Comparison of ENCODE assay signal across 22 cellular contexts in genomic region chr16:78993342-78993741, GRCh38.
A peak's percentile ranks its signal among the peaks of the same experiment; 100 is the strongest.
DNase-seq lines count a peak whose midpoint lies in the region; ATAC-seq and FAIRE-seq lines count a peak whose summit lies in the region.
"Had no signal": no experiment of that assay in that cellular context is flagged by ENCODE, and none has a peak within 500 bp of the region (broad histone marks: within the 10 kb centered on the region; RNA-seq: fewer than 3 reads in every experiment).

No MANE protein-coding gene starts in this region.

- ATAC-seq in GM18861 (IDR thresholded peaks at IDR 0.05; ENCODE audit: unreplicated experiment), result no peak
- ATAC-seq: gastroesophageal sphincter, HCT116, left lung had no signal

- H3K9me3 ChIP-seq in endocrine pancreas (ENCODE audit: control insufficient read depth, low read length) (no peaks in the 10 kb centered on the region), small intestine (ENCODE audit: control insufficient read depth, low read depth) (no peaks in the 10 kb centered on the region)
- H3K9me3 ChIP-seq: BE2C, gastroesophageal sphincter, left lung, MG63 had no signal

- peak overlapping the region; percentile 19 for H3K4me3 ChIP-seq in endocrine pancreas (ENCODE audit: control insufficient read depth, insufficient read depth, low read length)
- H3K4me3 ChIP-seq in small intestine (ENCODE audit: low read depth in 1 of 2, low read length in 2 of 2), result no peak overlapping the region
- H3K4me3 ChIP-seq: gastroesophageal sphincter, left lung, MG63 had no signal

- WGBS in small intestine, 3 donors, result 20 to 45% (median 30%) methylated on average over 12 of the region's 12 CpGs

- DNase-seq in NCI-H2107 treated with DMSO at 0.1 percent for 48 hours (lab: John Stamatoyannopoulos, UW; ENCODE audit: unreplicated experiment), result peak; percentile 18
- DNase-seq in NCI-H2107 (lab: John Stamatoyannopoulos, UW), result no peak
- peak; percentile 47 for DNase-seq in NCI-H2227 treated with DMSO at 0.1 percent for 48 hours (lab: John Stamatoyannopoulos, UW)
- DNase-seq in small intestine, result peak; percentile 79
- DNase-seq in NCI-H446 treated with DMSO at 0.1 percent for 48 hours (lab: John Stamatoyannopoulos, UW), result no peak
- DNase-seq in HuH-7 (ENCODE audit: low spot score), result no peak
- DNase-seq: 8988T; amniotic stem cell; BE2C; GF-D8; left lung; MG63; NCI-H226; SIG-M5; stimulated activated CD4-positive, alpha-beta T cell treated with anti-CD3 and anti-CD28 coated beads, Interleukin-12 subunit alpha, Interleukin-12 subunit beta, amount 100 ng/mL, for 4 hours; stimulated activated CD8-positive, alpha-beta memory T cell treated with anti-CD3 and anti-CD28 coated beads, Interleukin-4, amount 100 ng/mL, for 48 hours; WERI-Rb-1 had no signal

- H3K27ac ChIP-seq in small intestine (ENCODE audit: low read depth in 1 of 2, low read length in 1 of 2), result no peak overlapping the region
- H3K27ac ChIP-seq: epithelial cell of prostate, gastroesophageal sphincter, left lung, WERI-Rb-1 had no signal

- H3K36me3 ChIP-seq in endocrine pancreas (ENCODE audit: control insufficient read depth, insufficient read depth, low read length), result no peaks in the 10 kb centered on the region
- H3K36me3 ChIP-seq in small intestine (ENCODE audit: control insufficient read depth in 2 of 2, insufficient read depth in 2 of 2, low read length in 2 of 2), result no peaks in the 10 kb centered on the region
- H3K36me3 ChIP-seq: BE2C, gastroesophageal sphincter, left lung, MG63, WERI-Rb-1 had no signal

- no peak for FAIRE-seq in small intestine (lab: Jason Lieb, UNC)

- H3K4me1 ChIP-seq in endocrine pancreas (ENCODE audit: control insufficient read depth, insufficient read depth, low read length) (peaks cover 3% of the 10 kb centered on the region), small intestine (ENCODE audit: control insufficient read depth in 2 of 2, insufficient read depth in 1 of 2, low read depth in 1 of 2, low read length in 1 of 2) (no peaks in the 10 kb centered on the region)
- H3K4me1 ChIP-seq: BE2C, left lung had no signal

- H3K27me3 ChIP-seq in endocrine pancreas (ENCODE audit: control insufficient read depth, insufficient read depth, low read length) (no peaks in the 10 kb centered on the region), small intestine (ENCODE audit: control insufficient read depth in 2 of 2, insufficient read depth in 2 of 2, low read length in 2 of 2) (no peaks in the 10 kb centered on the region)
- H3K27me3 ChIP-seq: BE2C, gastroesophageal sphincter, left lung, MG63 had no signal

- H3K9ac ChIP-seq in endocrine pancreas (ENCODE audit: control insufficient read depth, insufficient read depth, low read length), result no peak overlapping the region

Comparison
In these comparisons a context has a peak if more than half of its experiments do, and no peak if none do; other contexts are left out.
1. DNase-seq: peak in NCI-H2107 treated with DMSO at 0.1 percent for 48 hours (single experiment), NCI-H2227 treated with DMSO at 0.1 percent for 48 hours (single experiment) and small intestine (single experiment); none in NCI-H2107 (single experiment), NCI-H446 treated with DMSO at 0.1 percent for 48 hours (single experiment) and HuH-7 (single experiment).